Comparison of ENCODE assay signal across 8 cellular contexts in the genomic region with DNA sequence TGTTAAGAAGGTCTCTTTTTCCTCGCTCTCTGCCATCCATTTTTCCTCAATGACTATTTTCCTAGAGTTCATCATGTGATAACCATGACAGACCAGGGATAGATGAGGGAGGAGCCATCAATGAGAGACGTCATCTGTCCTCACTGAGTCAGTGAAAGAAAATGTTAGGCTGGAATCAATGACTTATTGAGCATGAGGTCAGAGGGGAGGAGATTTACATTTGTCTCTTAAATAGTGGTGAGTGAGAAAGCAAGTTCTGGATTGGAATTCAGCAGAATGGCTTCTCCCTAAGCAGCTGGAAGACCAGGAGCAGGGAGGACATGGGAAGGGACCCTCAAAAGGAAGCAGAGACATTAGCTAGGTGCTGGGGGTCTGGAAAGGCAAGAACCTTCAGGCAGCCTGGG. TPM values are rescaled to one million over a fixed set of nuclear protein-coding genes. Genes with fewer than 3 reads are reported as not detected.
A peak's percentile ranks its signal among the peaks of the same experiment; 100 is the strongest.
DNase-seq lines count a peak whose midpoint lies in the region; ATAC-seq and TF ChIP-seq lines count a peak whose summit lies in the region.
"Had no signal": no experiment of that assay in that cellular context is flagged by ENCODE, and none has a peak within 500 bp of the region (broad histone marks: within the 10 kb centered on the region; RNA-seq: fewer than 3 reads in every experiment).

No MANE protein-coding gene starts in this region.

- H3K9me2 ChIP-seq in Karpas-422 (replicated peaks; ENCODE audit: insufficient read depth, low read length), result no peaks in the 10 kb centered on the region

- H3K4me1 ChIP-seq in RWPE2 (ENCODE audit: insufficient read depth, poor library complexity, severe bottlenecking) (peaks cover 11% of the 10 kb centered on the region), fibroblast of lung (ENCODE audit: control insufficient read depth, extremely low read depth, insufficient read depth, low read length) (peaks cover 46% of the 10 kb centered on the region), skeletal muscle satellite cell (ENCODE audit: control insufficient read depth, insufficient read depth, low read length) (peaks cover 39% of the 10 kb centered on the region), Karpas-422 (ENCODE audit: low read length) (peaks cover 24% of the 10 kb centered on the region)
- H3K4me1 ChIP-seq: uterus had no signal

- DNase-seq in GM04504 (ENCODE audit: low read depth) (peak; percentile 93), RWPE2 (ENCODE audit: low spot score) (no peak), fibroblast of lung (ENCODE audit: low read depth in 2 of 2) (peak; percentile 98 to 99), NCI-H2081 treated with DMSO at 0.1 percent for 48 hours (lab: John Stamatoyannopoulos, UW) (no peak), Karpas-422 (no peak)
- DNase-seq: uterus had no signal

- H3K9me3 ChIP-seq in RWPE2 (ENCODE audit: severe bottlenecking), result no peaks in the 10 kb centered on the region
- H3K9me3 ChIP-seq in fibroblast of lung (ENCODE audit: control insufficient read depth, insufficient read depth, low read depth, low read length), result no peaks in the 10 kb centered on the region
- H3K9me3 ChIP-seq in skeletal muscle satellite cell (replicated peaks; ENCODE audit: low read length), result no peaks in the 10 kb centered on the region
- no peaks in the 10 kb centered on the region for H3K9me3 ChIP-seq in Karpas-422 (ENCODE audit: low read length)
- H3K9me3 ChIP-seq: uterus had no signal

- no peak overlapping the region for H3K4me3 ChIP-seq in RWPE2 (ENCODE audit: severe bottlenecking)
- no peak overlapping the region for H3K4me3 ChIP-seq in fibroblast of lung (replicated peaks in 1 of 4; ENCODE audit: control extremely low read depth in 1 of 4, insufficient read depth in 1 of 4, low read depth in 3 of 4, low read length in 4 of 4)
- peak overlapping the region; percentile 49 for H3K4me3 ChIP-seq in skeletal muscle satellite cell (ENCODE audit: low read length)
- H3K4me3 ChIP-seq in Karpas-422 (ENCODE audit: low read length), result no peak overlapping the region
- H3K4me3 ChIP-seq: uterus had no signal

- H3K9ac ChIP-seq in fibroblast of lung (ENCODE audit: insufficient read depth, low read length), result peak overlapping the region; percentile 45
- peak overlapping the region; percentile 42 for H3K9ac ChIP-seq in skeletal muscle satellite cell (ENCODE audit: low read depth, low read length)
- H3K9ac ChIP-seq in Karpas-422 (ENCODE audit: low read length), result no peak overlapping the region

- TF ChIP-seq CTCF in RWPE2 (IDR thresholded peaks at IDR 0.05; ENCODE audit: poor library complexity, severe bottlenecking) (no peak), fibroblast of lung (conservative IDR thresholded peaks at IDR 0.05 in 1 of 2, IDR thresholded peaks at IDR 0.05 in 1 of 2; ENCODE audit: low read depth in 1 of 2, low read length in 2 of 2) (no peak)

- H3K27ac ChIP-seq in RWPE2 (ENCODE audit: poor library complexity, severe bottlenecking) (peak overlapping the region; percentile 31), fibroblast of lung (ENCODE audit: insufficient read depth, low read length) (peak overlapping the region; percentile 93), Karpas-422 (ENCODE audit: low read length) (no peak overlapping the region)

- H3K27me3 ChIP-seq in RWPE2 (ENCODE audit: insufficient read depth, poor library complexity, severe bottlenecking), result no peaks in the 10 kb centered on the region
- H3K27me3 ChIP-seq in fibroblast of lung (ENCODE audit: control insufficient read depth, insufficient read depth, low read length), result no peaks in the 10 kb centered on the region
- H3K27me3 ChIP-seq in skeletal muscle satellite cell (ENCODE audit: control insufficient read depth, insufficient read depth, low read length), result no peaks in the 10 kb centered on the region
- H3K27me3 ChIP-seq in Karpas-422 (ENCODE audit: low read length), result no peaks in the 10 kb centered on the region
- H3K27me3 ChIP-seq: uterus had no signal

- H3K79me2 ChIP-seq in fibroblast of lung (ENCODE audit: control insufficient read depth, insufficient read depth, low read length) (no peaks in the 10 kb centered on the region), Karpas-422 (ENCODE audit: low read length) (no peaks in the 10 kb centered on the region)

- no peaks in the 10 kb centered on the region for H3K36me3 ChIP-seq in RWPE2 (ENCODE audit: low read depth)
- no peaks in the 10 kb centered on the region for H3K36me3 ChIP-seq in fibroblast of lung (ENCODE audit: control insufficient read depth, insufficient read depth, low read length)
- no peaks in the 10 kb centered on the region for H3K36me3 ChIP-seq in skeletal muscle satellite cell (ENCODE audit: insufficient read depth, low read length)
- no peaks in the 10 kb centered on the region for H3K36me3 ChIP-seq in Karpas-422 (ENCODE audit: insufficient read depth, low read length)
- H3K36me3 ChIP-seq: uterus had no signal

- H2AFZ ChIP-seq in fibroblast of lung (ENCODE audit: low read length) (peak overlapping the region; percentile 73), Karpas-422 (ENCODE audit: low read length) (no peak overlapping the region)

- H4K20me1 ChIP-seq in fibroblast of lung (ENCODE audit: control insufficient read depth, extremely low read depth, insufficient read depth, low read length), result no peaks in the 10 kb centered on the region
- no peaks in the 10 kb centered on the region for H4K20me1 ChIP-seq in Karpas-422 (ENCODE audit: insufficient read depth, low read depth, low read length)

- ATAC-seq in RWPE2 (ENCODE audit: low read depth) (peak; percentile 87), GM21786 (IDR thresholded peaks at IDR 0.05; ENCODE audit: unreplicated experiment) (no peak)

- H3K4me2 ChIP-seq in fibroblast of lung (ENCODE audit: extremely low read depth, insufficient read depth, low read length) (peak overlapping the region; percentile 62), skeletal muscle satellite cell (ENCODE audit: low read length) (peak overlapping the region; percentile 64), Karpas-422 (ENCODE audit: low read depth, low read length, poor library complexity, severe bottlenecking) (no peak overlapping the region)

RNA-seq across cellular contexts. Expression of a gene that starts 28.2 kb away (rescaled TPM):
- total RNA-seq in fibroblast of lung, result 48.5 and 55.5 TPM in 2 replicates
- polyA plus RNA-seq in fibroblast of lung, result 19.9 and 21.3 TPM in 2 replicates
- polyA plus RNA-seq in fibroblast of lung (2012), result 18.4 and 21.1 TPM in 2 replicates
- polyA minus RNA-seq in fibroblast of lung (ENCODE audit: low replicate concordance), result 18.3 and 53.6 TPM in 2 replicates
- 32.1 and 37.0 TPM in 2 replicates for total RNA-seq in skeletal muscle satellite cell (2012; rRNA removed)
- 15.4 and 16.8 TPM in 2 replicates for total RNA-seq in Karpas-422 (2014; rRNA removed; shearing (Covaris generic); ENCODE audit: low replicate concordance)

Comparison
In these comparisons a context has a peak if more than half of its experiments do, and no peak if none do; other contexts are left out.
1. DNase-seq: peak in GM04504 (single experiment) and fibroblast of lung (2 of 2); none in RWPE2 (single experiment), NCI-H2081 treated with DMSO at 0.1 percent for 48 hours (single experiment) and Karpas-422 (single experiment).